Comparison of ENCODE assay signal across 8 cellular contexts in genomic region chr2:97093983-97094771, GRCh38. TPM values are rescaled to one million over a fixed set of nuclear protein-coding genes. Genes with fewer than 3 reads are reported as not detected.
DNase-seq lines count a peak whose midpoint lies in the region; ATAC-seq, FAIRE-seq and TF ChIP-seq lines count a peak whose summit lies in the region.
"Not testable (repeated sequence)": the region's sequence is repeated elsewhere in the genome, so short reads cannot be mapped to it uniquely, and the experiment has no call there.

No MANE protein-coding gene starts in this region.

- peak overlapping the region; percentile 54 for H3K4me3 Mint-ChIP-seq in astrocyte (ENCODE audit: unreplicated experiment)
- H3K4me3 Mint-ChIP-seq in natural killer cell treated with Interleukin-12 subunit alpha and Interleukin-12 subunit beta and Interleukin-15 and Interleukin-18, amount 100 ng/mL, for 72 hours = peak overlapping the region; percentile 25

- FAIRE-seq in astrocyte (lab: Jason Lieb, UNC) = not testable (repeated sequence)

- not testable (repeated sequence) for H3K9ac ChIP-seq in astrocyte (ENCODE audit: low read length)

- not testable (repeated sequence) for H3K9me3 ChIP-seq in astrocyte (ENCODE audit: insufficient read depth, low read depth, low read length); heart right ventricle; tibial artery

- H3K27me3 Mint-ChIP-seq in astrocyte (ENCODE audit: low read depth, unreplicated experiment) = peaks cover 22% of the 10 kb centered on the region
- peaks cover 9 to 21% of the 10 kb centered on the region in 2 donors for H3K27me3 Mint-ChIP-seq in natural killer cell treated with Interleukin-12 subunit alpha and Interleukin-12 subunit beta and Interleukin-15 and Interleukin-18, amount 100 ng/mL, for 72 hours

- 71 to 79% methylated on average over 4 of the region's 33 CpGs for WGBS in heart right ventricle, 2 donors

- H3K4me2 ChIP-seq in astrocyte (ENCODE audit: low read length) = peak overlapping the region; percentile 55

- H3K9me3 Mint-ChIP-seq in astrocyte (ENCODE audit: unreplicated experiment); natural killer cell treated with Interleukin-12 subunit alpha and Interleukin-12 subunit beta and Interleukin-15 and Interleukin-18, amount 100 ng/mL, for 72 hours: not testable (repeated sequence)

- H3K27ac ChIP-seq in astrocyte (ENCODE audit: low read depth, low read length); heart right ventricle: not testable (repeated sequence)
- peak overlapping the region; percentile 71 to 78 for H3K27ac ChIP-seq in tibial artery

- not testable (repeated sequence) for TF ChIP-seq CTCF in astrocyte (IDR thresholded peaks at IDR 0.05; ENCODE audit: insufficient read depth, low read depth, low read length); heart right ventricle (IDR thresholded peaks at IDR 0.05); tibial artery (IDR thresholded peaks at IDR 0.05)

- H4K20me1 ChIP-seq in astrocyte (ENCODE audit: insufficient read depth, low read length) = not testable (repeated sequence)

- not testable (repeated sequence) for H3K4me1 ChIP-seq in astrocyte (ENCODE audit: insufficient read depth, low read length); heart right ventricle; tibial artery

- intact Hi-C loops in heart right ventricle (cut with DNase I); tibial artery (cut with DNase I; ENCODE audit: low total_unique reads): not testable (repeated sequence)

- not testable (repeated sequence) for H3K36me3 ChIP-seq in astrocyte (ENCODE audit: insufficient read depth, low read length); heart right ventricle; tibial artery

- not testable (repeated sequence) for H3K36me3 Mint-ChIP-seq in astrocyte (ENCODE audit: low read depth, unreplicated experiment); natural killer cell treated with Interleukin-12 subunit alpha and Interleukin-12 subunit beta and Interleukin-15 and Interleukin-18, amount 100 ng/mL, for 72 hours

- H3K27me3 ChIP-seq in astrocyte (ENCODE audit: insufficient read depth, low read length); heart right ventricle; tibial artery: not testable (repeated sequence)

- ATAC-seq in GM21825 (IDR thresholded peaks at IDR 0.05; ENCODE audit: unreplicated experiment) = peak; percentile 45
- ATAC-seq in HG03342 (IDR thresholded peaks at IDR 0.05; ENCODE audit: unreplicated experiment) = peak; percentile 20
- ATAC-seq in SK-N-SH treated with all-trans-retinoic acid at 6 μM for 48 hours = peak; percentile 57
- peak; percentile 2 to 53 (median 23) for ATAC-seq in heart right ventricle
- ATAC-seq in natural killer cell treated with Interleukin-12 subunit alpha and Interleukin-12 subunit beta and Interleukin-15 and Interleukin-18, amount 100 ng/mL, for 72 hours = peak; percentile 26 to 32

- peak; percentile 27 for DNase-seq in G401 (ENCODE audit: low spot score)
- DNase-seq in astrocyte (ENCODE audit: low read depth); heart right ventricle; natural killer cell treated with Interleukin-12 subunit alpha and Interleukin-12 subunit beta and Interleukin-15 and Interleukin-18, amount 100 ng/mL, for 72 hours (ENCODE audit: low spot score); tibial artery: not testable (repeated sequence)

- not testable (repeated sequence) for H3K79me2 ChIP-seq in astrocyte (ENCODE audit: insufficient read depth, low read length)

- in situ Hi-C loops in G401 (cut with HindIII; ENCODE audit: low sequenced_read_pairs) = not testable (repeated sequence)

- not testable (repeated sequence) for H2AFZ ChIP-seq in astrocyte (ENCODE audit: low read depth, low read length)

- not testable (repeated sequence) for H3K27ac Mint-ChIP-seq in astrocyte (ENCODE audit: unreplicated experiment); natural killer cell treated with Interleukin-12 subunit alpha and Interleukin-12 subunit beta and Interleukin-15 and Interleukin-18, amount 100 ng/mL, for 72 hours

- H3K4me3 ChIP-seq in astrocyte (ENCODE audit: insufficient read depth, low read depth, low read length) = not testable (repeated sequence)
- H3K4me3 ChIP-seq in heart right ventricle = peak overlapping the region in 7 of 10 donors; percentile 43 to 59 (median 53)
- H3K4me3 ChIP-seq in tibial artery = peak overlapping the region; percentile 53 to 56

- H3K4me1 Mint-ChIP-seq in astrocyte (ENCODE audit: low read depth, unreplicated experiment); natural killer cell treated with Interleukin-12 subunit alpha and Interleukin-12 subunit beta and Interleukin-15 and Interleukin-18, amount 100 ng/mL, for 72 hours (ENCODE audit: low read depth in 2 of 2): not testable (repeated sequence)

RNA-seq across cellular contexts. Expression of gene FAHD2B, which starts 0.5 kb away (rescaled TPM):
- 30.4 and 38.4 TPM in 2 replicates for total RNA-seq in G401 (2014; rRNA removed; shearing (Covaris generic))
- total RNA-seq in astrocyte = 4.3 and 5.7 TPM in 2 replicates
- total RNA-seq in heart right ventricle = 10 to 100 TPM; 24.8 to 42.4 (median 33.2) TPM
- 10 to 100 TPM; 11.9 to 25.9 TPM for polyA plus RNA-seq in heart right ventricle
- total RNA-seq in natural killer cell treated with Interleukin-12 subunit alpha and Interleukin-12 subunit beta and Interleukin-15 and Interleukin-18, amount 100 ng/mL, for 72 hours = 10 to 100 TPM; 14.3 to 16.6 TPM

RNA-seq across cellular contexts. Expression of gene ANKRD36, which starts 18.8 kb away (rescaled TPM):
- total RNA-seq in G401 (2014; rRNA removed; shearing (Covaris generic)) = 13.8 and 20.2 TPM in 2 replicates
- total RNA-seq in astrocyte (17.8 and 21.5 TPM in 2 replicates), heart right ventricle (1 to 10 TPM; 4.0 to 8.0 (median 6.2) TPM)
- polyA plus RNA-seq in heart right ventricle = 1 to 10 TPM in 1 of 2 donors, under 1 TPM in 1; 0.96 to 7.5 TPM
- total RNA-seq in natural killer cell treated with Interleukin-12 subunit alpha and Interleukin-12 subunit beta and Interleukin-15 and Interleukin-18, amount 100 ng/mL, for 72 hours = 10 to 100 TPM; 28.5 to 71.0 TPM
